9 cellular contexts compared by ENCODE assay signal in genomic region chr1:9280015-9280860, GRCh38. TPM values are rescaled to one million over a fixed set of nuclear protein-coding genes. Genes with fewer than 3 reads are reported as not detected.
DNase-seq lines count a peak whose midpoint lies in the region; ATAC-seq and TF ChIP-seq lines count a peak whose summit lies in the region.
"Had no signal": no experiment of that assay in that cellular context is flagged by ENCODE, and none has a peak within 500 bp of the region (broad histone marks: within the 10 kb centered on the region; RNA-seq: fewer than 3 reads in every experiment).

No MANE protein-coding gene starts in this region.

- H3K4me1 ChIP-seq in KMS-11 (ENCODE audit: low read depth, poor library complexity, severe bottlenecking) = peaks cover 75% of the 10 kb centered on the region

- peak; percentile 95 for DNase-seq in AG10803 (ENCODE audit: low read depth)
- DNase-seq in activated CD8-positive, alpha-beta T cell treated with anti-CD3 and anti-CD28 coated beads, Interleukin-2, amount 10 ng/mL, durations not matched to agents 7 days and 5 days = peak; percentile 37
- DNase-seq in fibroblast of mammary gland (ENCODE audit: low read depth) = peak; percentile 96
- no peak for DNase-seq in sciatic nerve (ENCODE audit: low spot score)
- no peak for DNase-seq in NCI-H187 treated with DMSO at 0.1 percent for 48 hours (lab: John Stamatoyannopoulos, UW)
- no peak for DNase-seq in NCI-H774 (lab: John Stamatoyannopoulos, UW)

- no peaks in the 10 kb centered on the region for H4K20me1 ChIP-seq in KMS-11 (ENCODE audit: insufficient read depth)

- peak overlapping the region; percentile 62 for H3K27ac ChIP-seq in KMS-11

- H2AFZ ChIP-seq in KMS-11 (ENCODE audit: low read depth) = peak overlapping the region; percentile 53

- peak overlapping the region; percentile 30; the same call in 1 of the 2 replicates for H3K9ac ChIP-seq in KMS-11

- H3K4me1 Mint-ChIP-seq in activated CD8-positive, alpha-beta T cell treated with anti-CD3 and anti-CD28 coated beads, Interleukin-2, amount 10 ng/mL, durations not matched to agents 7 days and 5 days (ENCODE audit: low read depth) = peaks cover 66% of the 10 kb centered on the region

- H3K79me2 ChIP-seq in KMS-11 (ENCODE audit: insufficient read depth, low read depth) = no peaks in the 10 kb centered on the region

- H3K27me3 Mint-ChIP-seq in activated CD8-positive, alpha-beta T cell treated with anti-CD3 and anti-CD28 coated beads, Interleukin-2, amount 10 ng/mL, durations not matched to agents 7 days and 5 days (ENCODE audit: low read depth) = peaks cover 9% of the 10 kb centered on the region

- no peak overlapping the region for H3K4me3 Mint-ChIP-seq in activated CD8-positive, alpha-beta T cell treated with anti-CD3 and anti-CD28 coated beads, Interleukin-2, amount 10 ng/mL, durations not matched to agents 7 days and 5 days

- CTCF ChIA-PET in activated CD8-positive, alpha-beta T cell treated with anti-CD3 and anti-CD28 coated beads, Interleukin-2, amount 10 ng/mL, durations not matched to agents 7 days and 5 days (lab: Charles Lee) = interaction anchor here (0.7 to 2.1 kb wide), 6 partner anchors 9 to 210 kb away, joined by 4 to 7 read pairs (median 6); no protein-coding TSS in a partner anchor

- H3K36me3 ChIP-seq in KMS-11 (ENCODE audit: insufficient read depth) = no peaks in the 10 kb centered on the region
- H3K36me3 ChIP-seq: gastrocnemius medialis had no signal

- no peak overlapping the region for H3K27ac Mint-ChIP-seq in activated CD8-positive, alpha-beta T cell treated with anti-CD3 and anti-CD28 coated beads, Interleukin-2, amount 10 ng/mL, durations not matched to agents 7 days and 5 days

- peak; percentile 25 for ATAC-seq in activated CD8-positive, alpha-beta T cell treated with anti-CD3 and anti-CD28 coated beads, Interleukin-2, amount 10 ng/mL, durations not matched to agents 7 days and 5 days
- ATAC-seq in sciatic nerve (peak; percentile 68), HG02642 (IDR thresholded peaks at IDR 0.05; ENCODE audit: poor library complexity, unreplicated experiment) (no peak)

- POLR2A ChIA-PET in activated CD8-positive, alpha-beta T cell treated with anti-CD3 and anti-CD28 coated beads, Interleukin-2, amount 10 ng/mL, durations not matched to agents 7 days and 5 days (lab: Charles Lee) = no interaction called here

- TF ChIP-seq CTCF in AG10803 (conservative IDR thresholded peaks at IDR 0.05; ENCODE audit: low read length) = peak; percentile 32
- no peak for TF ChIP-seq CTCF in KMS-11 (conservative IDR thresholded peaks at IDR 0.05; ENCODE audit: low read depth, low read length)
- TF ChIP-seq CTCF in fibroblast of mammary gland (conservative IDR thresholded peaks at IDR 0.05; ENCODE audit: control insufficient read depth, insufficient read depth, low read depth, low read length) = no peak

- peak overlapping the region; percentile 27 for H3K4me3 ChIP-seq in AG10803 (ENCODE audit: low read length)
- peak overlapping the region; percentile 52 for H3K4me3 ChIP-seq in KMS-11 (IDR thresholded peaks at IDR 0.05; ENCODE audit: insufficient read depth, low read depth, low read length)
- no peak overlapping the region for H3K4me3 ChIP-seq in fibroblast of mammary gland (ENCODE audit: control insufficient read depth, low read depth, low read length)

- H3K36me3 Mint-ChIP-seq in activated CD8-positive, alpha-beta T cell treated with anti-CD3 and anti-CD28 coated beads, Interleukin-2, amount 10 ng/mL, durations not matched to agents 7 days and 5 days (ENCODE audit: low read depth) = peaks cover 10% of the 10 kb centered on the region

- H3K4me2 ChIP-seq in KMS-11 = peak overlapping the region; percentile 91

- no peaks in the 10 kb centered on the region for H3K27me3 ChIP-seq in KMS-11 (ENCODE audit: insufficient read depth, low read depth)
- H3K27me3 ChIP-seq: gastrocnemius medialis had no signal

- intact Hi-C loops in sciatic nerve (cut with DNase I) = loop anchor here (10.0 kb wide), 1 partner anchor 205 kb away; no protein-coding TSS in a partner anchor

- peaks cover 11% of the 10 kb centered on the region for H3K9me3 Mint-ChIP-seq in activated CD8-positive, alpha-beta T cell treated with anti-CD3 and anti-CD28 coated beads, Interleukin-2, amount 10 ng/mL, durations not matched to agents 7 days and 5 days (ENCODE audit: insufficient read depth)

RNA-seq across cellular contexts. Expression of gene SPSB1, which starts 12.5 kb away (rescaled TPM):
- 1 to 10 TPM; 1.1 TPM for total RNA-seq in activated CD8-positive, alpha-beta T cell treated with anti-CD3 and anti-CD28 coated beads, Interleukin-2, amount 10 ng/mL, durations not matched to agents 7 days and 5 days
- 20.1 TPM for total RNA-seq in sciatic nerve

RNA-seq across cellular contexts. Expression of gene H6PD, which starts 45.7 kb away (rescaled TPM):
- total RNA-seq in activated CD8-positive, alpha-beta T cell treated with anti-CD3 and anti-CD28 coated beads, Interleukin-2, amount 10 ng/mL, durations not matched to agents 7 days and 5 days = 10 to 100 TPM in 1 of 2 experiments, 1 to 10 TPM in 1; 9.7 to 10.2 TPM
- 52.9 TPM for total RNA-seq in sciatic nerve

Comparison
In these comparisons a context has a peak if more than half of its experiments do, and no peak if none do; other contexts are left out.
1. DNase-seq: peak in AG10803 (single experiment), activated CD8-positive, alpha-beta T cell treated with anti-CD3 and anti-CD28 coated beads, Interleukin-2, amount 10 ng/mL, durations not matched to agents 7 days and 5 days (single experiment) and fibroblast of mammary gland (single experiment); none in sciatic nerve (single experiment), NCI-H187 treated with DMSO at 0.1 percent for 48 hours (single experiment) and NCI-H774 (single experiment).